ENCODE assay signal across 19 cellular contexts in genomic region chr2:59570818-59571217, GRCh38.
"Had no signal": no experiment of that assay in that cellular context is flagged by ENCODE, and none has a peak within 500 bp of the region (broad histone marks: within the 10 kb centered on the region; RNA-seq: fewer than 3 reads in every experiment).

No MANE protein-coding gene starts in this region.

- H3K27ac Mint-ChIP-seq: immature natural killer cell had no signal

- H2AFZ ChIP-seq: hepatocyte had no signal

- H3K4me2 ChIP-seq: hepatocyte had no signal

- H3K27ac ChIP-seq: coronary artery, dorsolateral prefrontal cortex, esophagus muscularis mucosa, foreskin keratinocyte, gastroesophageal sphincter, heart left ventricle, hepatocyte, left lung, lower lobe of right lung had no signal

- ATAC-seq: foreskin keratinocyte, gastroesophageal sphincter, heart left ventricle, left cardiac atrium, left lung, left ventricle myocardium superior, lower lobe of right lung had no signal

- H3K4me3 Mint-ChIP-seq: immature natural killer cell had no signal

- H3K9me3 ChIP-seq: esophagus muscularis mucosa, gastroesophageal sphincter, heart left ventricle, left lung, lower lobe of right lung had no signal

- H3K27me3 ChIP-seq: esophagus muscularis mucosa, foreskin keratinocyte, gastroesophageal sphincter, heart left ventricle, hepatocyte, left lung had no signal

- H3K4me1 ChIP-seq: foreskin keratinocyte, left lung, lower lobe of right lung had no signal

- H3K4me3 ChIP-seq: coronary artery, dorsolateral prefrontal cortex, esophagus muscularis mucosa, gastroesophageal sphincter, heart left ventricle, hepatocyte, left lung, lower lobe of right lung had no signal

- H3K36me3 Mint-ChIP-seq: immature natural killer cell had no signal

- DNase-seq: dermis blood vessel endothelial cell; dorsolateral prefrontal cortex; effector CD4-positive, alpha-beta T cell; effector memory CD4-positive, alpha-beta T cell; foreskin keratinocyte; heart left ventricle; hypothalamus; immature natural killer cell; islet precursor cell; left cardiac atrium; left lung; left ventricle myocardium superior; lower lobe of right lung; mesenchymal stem cell; midbrain had no signal

- H3K4me1 Mint-ChIP-seq: immature natural killer cell had no signal

- H3K79me2 ChIP-seq: hepatocyte had no signal
